Comparison of ENCODE assay signal across 8 cellular contexts in the genomic region with DNA sequence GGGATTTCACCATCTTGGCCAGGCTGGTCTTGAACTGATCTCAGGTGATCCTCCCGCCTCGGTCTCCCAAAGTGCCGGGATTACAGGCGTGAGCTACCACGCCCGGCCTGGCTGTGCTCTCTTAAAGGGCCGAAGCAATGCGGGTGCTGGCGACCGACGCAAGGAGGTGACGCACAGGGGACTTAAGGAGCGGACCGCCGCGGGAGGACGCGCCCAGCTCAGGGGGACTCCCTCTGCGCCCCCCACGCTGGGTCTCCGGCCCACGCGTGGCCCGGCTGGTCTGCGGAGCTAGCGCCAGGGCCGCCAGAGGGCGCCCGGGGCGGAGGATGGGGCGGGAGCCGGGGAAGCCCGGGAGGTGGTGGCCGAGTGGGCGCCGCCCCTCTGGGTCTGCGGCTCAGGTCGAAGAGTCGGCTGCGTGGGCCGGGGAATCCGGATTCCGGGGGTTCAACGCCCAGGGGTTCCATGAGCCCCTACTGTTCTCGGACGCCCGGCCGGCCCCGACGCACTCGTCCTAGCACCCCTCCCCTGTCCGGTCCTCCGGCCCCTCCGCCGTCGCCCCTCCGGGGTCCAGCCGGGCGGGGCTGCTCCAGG. TPM values are rescaled to one million over a fixed set of nuclear protein-coding genes. Genes with fewer than 3 reads are reported as not detected.
DNase-seq lines count a peak whose midpoint lies in the region; ATAC-seq and TF ChIP-seq lines count a peak whose summit lies in the region.

No MANE protein-coding gene starts in this region.

- no peak overlapping the region for H3K27ac ChIP-seq in foreskin keratinocyte

- TF ChIP-seq CTCF in CD14-positive monocyte (IDR thresholded peaks at IDR 0.05) (peak; percentile 95), foreskin keratinocyte (conservative IDR thresholded peaks at IDR 0.05) (peak; percentile 83)

- H3K27me3 ChIP-seq in foreskin keratinocyte (no peaks in the 10 kb centered on the region), neuron (ENCODE audit: insufficient read depth, low read length) (no peaks in the 10 kb centered on the region)

- no peaks in the 10 kb centered on the region for H3K36me3 Mint-ChIP-seq in CD14-positive monocyte

- peaks cover 9% of the 10 kb centered on the region for H3K36me3 ChIP-seq in neuron (ENCODE audit: insufficient read depth, low read length)

- DNase-seq in CD14-positive monocyte (ENCODE audit: low spot score) (no peak), RPMI8226 (peak; percentile 87), foreskin keratinocyte (peak in 1 of 2 donors; percentile 60), superior temporal gyrus (ENCODE audit: extremely low spot score) (peak; percentile 75)
- peak; percentile 88 for DNase-seq in activated effector memory CD4-positive, alpha-beta T cell treated with anti-CD3 and anti-CD28 coated beads, Interleukin-2, amount 50 U/mL, for 16 hours

- H2AFZ ChIP-seq in neuron (ENCODE audit: low read depth, low read length) = peak overlapping the region; percentile 97

- H3K27me3 Mint-ChIP-seq in CD14-positive monocyte (ENCODE audit: low read depth in 3 of 3) = peaks cover 26 to 54% (median 32%) of the 10 kb centered on the region in 3 donors

- H3K9me3 Mint-ChIP-seq in CD14-positive monocyte = peaks cover 0 to 11% (median 4%) of the 10 kb centered on the region in 7 donors

- H3K4me1 ChIP-seq in foreskin keratinocyte (peaks cover 27% of the 10 kb centered on the region), neuron (ENCODE audit: insufficient read depth, low read length) (peaks cover 20% of the 10 kb centered on the region)

- H3K4me3 Mint-ChIP-seq in CD14-positive monocyte = peak overlapping the region; percentile 72 to 83

- no peak overlapping the region for H3K27ac Mint-ChIP-seq in CD14-positive monocyte

- intact Hi-C loops in CD14-positive monocyte (cut with micrococcal nuclease) = no loop called here

- H3K4me3 ChIP-seq in neuron (ENCODE audit: low read length) = peak overlapping the region; percentile 79

- ATAC-seq in GM19372 (IDR thresholded peaks at IDR 0.05; ENCODE audit: low read depth, unreplicated experiment) (peak; percentile 69), HG03565 (IDR thresholded peaks at IDR 0.05; ENCODE audit: unreplicated experiment) (peak; percentile 61), foreskin keratinocyte (peak; percentile 55)

- peaks cover 29% of the 10 kb centered on the region for H3K4me1 Mint-ChIP-seq in CD14-positive monocyte

- H3K9me3 ChIP-seq in neuron (ENCODE audit: low read length) = no peaks in the 10 kb centered on the region

RNA-seq across cellular contexts. Expression of gene CERCAM, which starts 0.5 kb away (rescaled TPM):
- polyA plus RNA-seq in CD14-positive monocyte = 1 to 10 TPM; 1.8 to 2.5 TPM
- 39.7 and 46.4 TPM in 2 replicates for total RNA-seq in foreskin keratinocyte
- 41.6 and 54.5 TPM in 2 replicates for polyA plus RNA-seq in foreskin keratinocyte

RNA-seq across cellular contexts. Expression of gene ODF2, which starts 35.7 kb away (rescaled TPM):
- 10 to 100 TPM in 1 of 2 donors, 1 to 10 TPM in 1; 7.9 to 11.4 TPM for polyA plus RNA-seq in CD14-positive monocyte
- total RNA-seq in foreskin keratinocyte = 37.1 and 40.0 TPM in 2 replicates
- polyA plus RNA-seq in foreskin keratinocyte = 18.2 and 20.2 TPM in 2 replicates

RNA-seq across cellular contexts. Expression of gene URM1, which starts 49.0 kb away (rescaled TPM):
- polyA plus RNA-seq in CD14-positive monocyte (10 to 100 TPM; 37.5 to 39.7 TPM), foreskin keratinocyte (67.6 and 70.2 TPM in 2 replicates)
- total RNA-seq in foreskin keratinocyte = 35.9 and 36.9 TPM in 2 replicates

Comparison
In these comparisons a context has a peak if more than half of its experiments do, and no peak if none do; other contexts are left out.
1. RNA of gene CERCAM, which starts 0.5 kb away (polyA plus RNA-seq): 41.6 to 54.5 TPM in foreskin keratinocyte; 1.8 to 2.5 TPM in CD14-positive monocyte; every median in the first group is over 10 times any median in the second.
2. Peak in every context shown above with its lines, with median percentiles within 50 percentile points of each other: ATAC-seq.